25 cellular contexts compared by ENCODE assay signal in the genomic region with DNA sequence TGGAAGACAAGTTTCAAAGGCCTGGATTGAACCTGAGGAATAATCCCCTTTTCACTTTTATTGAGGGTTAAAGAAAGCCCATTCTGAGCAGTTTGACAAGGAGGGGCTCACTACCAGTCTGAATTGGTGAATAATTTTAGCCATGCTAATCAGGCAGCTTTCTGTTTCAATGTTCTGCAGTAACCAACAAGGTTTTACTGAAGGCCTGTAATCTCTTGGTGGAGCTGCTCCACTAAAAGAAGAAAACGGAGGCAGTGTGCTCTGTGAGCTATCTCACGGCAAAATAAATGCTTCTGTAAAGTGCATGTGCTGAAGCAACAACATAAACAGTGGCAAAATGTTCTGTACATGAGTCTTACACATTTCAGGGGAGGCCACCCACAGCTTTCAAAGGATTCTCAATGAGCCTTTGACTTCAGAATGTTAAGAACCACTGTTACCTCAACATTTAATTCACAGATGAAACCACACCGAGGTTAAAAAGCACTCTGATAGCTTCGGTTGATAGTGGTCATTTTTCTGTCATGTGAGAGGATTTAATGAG.
"Had no signal": no experiment of that assay in that cellular context is flagged by ENCODE, and none has a peak within 500 bp of the region (broad histone marks: within the 10 kb centered on the region; RNA-seq: fewer than 3 reads in every experiment).

No MANE protein-coding gene starts in this region.

- H3K27ac ChIP-seq: brain microvascular endothelial cell, gastroesophageal sphincter, heart left ventricle, right lobe of liver, skin epidermis, transverse colon, VCaP had no signal

- H3K4me3 Mint-ChIP-seq: activated CD4-positive, alpha-beta memory T cell treated with anti-CD3 and anti-CD28 coated beads, Interleukin-2, amount 10 ng/mL, durations not matched to agents 7 days and 5 days; activated CD4-positive, alpha-beta T cell treated with anti-CD3 and anti-CD28 coated beads, Interleukin-2, amount 10 ng/mL, durations not matched to agents 24 days and 14 days; activated naive CD4-positive, alpha-beta T cell treated with anti-CD3 and anti-CD28 coated beads, Interleukin-2, amount 10 ng/mL, durations not matched to agents 7 days and 5 days; activated T-cell treated with anti-CD3 and anti-CD28 coated beads, Interleukin-2, amount 50 U/mL, for 72 hours; immature natural killer cell; nephron progenitor cell; stimulated activated effector memory CD8-positive, alpha-beta T cell treated with anti-CD3 and anti-CD28 coated beads, Interleukin-12 subunit alpha, Interleukin-12 subunit beta, amount 100 ng/mL, for 72 hours; stimulated activated naive CD8-positive, alpha-beta T cell treated with anti-CD3 and anti-CD28 coated beads, Interleukin-15, amount 100 ng/mL, for 72 hours; T-cell; T-helper 2 cell treated with Interferon-gamma antibody and Interleukin-4, amounts not matched to agents 5 μg/mL and 100 μg/mL, for 36 hours had no signal

- H3K4me1 ChIP-seq: transverse colon had no signal

- DNase-seq: activated CD4-positive, alpha-beta memory T cell treated with anti-CD3 and anti-CD28 coated beads, Interleukin-2, amount 10 ng/mL, durations not matched to agents 7 days and 5 days; activated CD4-positive, alpha-beta T cell treated with anti-CD3 and anti-CD28 coated beads, Interleukin-2, amount 10 ng/mL, durations not matched to agents 24 days and 14 days; activated effector memory CD4-positive, alpha-beta T cell treated with anti-CD3 and anti-CD28 coated beads, Interleukin-2, amount 50 U/mL, for 16 hours; activated naive CD4-positive, alpha-beta T cell treated with anti-CD3 and anti-CD28 coated beads, Interleukin-2, amount 10 ng/mL, durations not matched to agents 7 days and 5 days; activated T-cell treated with anti-CD3 and anti-CD28 coated beads, Interleukin-2, amount 50 U/mL, for 72 hours; brain microvascular endothelial cell; caudate nucleus; effector memory CD4-positive, alpha-beta T cell; heart left ventricle; immature natural killer cell; nephron progenitor cell; occipital lobe; posterior cingulate gyrus; right lobe of liver; stimulated activated CD4-positive, alpha-beta T cell treated with anti-CD3 and anti-CD28 coated beads, Interleukin-2, amount 100 ng/mL, for 24 hours; stimulated activated naive CD8-positive, alpha-beta T cell treated with anti-CD3 and anti-CD28 coated beads, Interleukin-15, amount 100 ng/mL, for 72 hours; T-cell; transverse colon had no signal

- H3K36me3 ChIP-seq: brain microvascular endothelial cell, gastroesophageal sphincter, heart left ventricle, right lobe of liver, transverse colon had no signal

- H3K27me3 ChIP-seq: brain microvascular endothelial cell, gastroesophageal sphincter, heart left ventricle, right lobe of liver, transverse colon had no signal

- H3K27me3 Mint-ChIP-seq: activated CD4-positive, alpha-beta memory T cell treated with anti-CD3 and anti-CD28 coated beads, Interleukin-2, amount 10 ng/mL, durations not matched to agents 7 days and 5 days; activated CD4-positive, alpha-beta T cell treated with anti-CD3 and anti-CD28 coated beads, Interleukin-2, amount 10 ng/mL, durations not matched to agents 24 days and 14 days; activated naive CD4-positive, alpha-beta T cell treated with anti-CD3 and anti-CD28 coated beads, Interleukin-2, amount 10 ng/mL, durations not matched to agents 7 days and 5 days; stimulated activated naive CD8-positive, alpha-beta T cell treated with anti-CD3 and anti-CD28 coated beads, Interleukin-15, amount 100 ng/mL, for 72 hours had no signal

- H3K4me3 ChIP-seq: gastroesophageal sphincter, heart left ventricle, right lobe of liver, skin epidermis, transverse colon had no signal

- H3K4me1 Mint-ChIP-seq: activated CD4-positive, alpha-beta memory T cell treated with anti-CD3 and anti-CD28 coated beads, Interleukin-2, amount 10 ng/mL, durations not matched to agents 7 days and 5 days; activated CD4-positive, alpha-beta T cell treated with anti-CD3 and anti-CD28 coated beads, Interleukin-2, amount 10 ng/mL, durations not matched to agents 24 days and 14 days; activated naive CD4-positive, alpha-beta T cell treated with anti-CD3 and anti-CD28 coated beads, Interleukin-2, amount 10 ng/mL, durations not matched to agents 7 days and 5 days; immature natural killer cell; stimulated activated effector memory CD8-positive, alpha-beta T cell treated with anti-CD3 and anti-CD28 coated beads, Interleukin-12 subunit alpha, Interleukin-12 subunit beta, amount 100 ng/mL, for 72 hours; stimulated activated naive CD8-positive, alpha-beta T cell treated with anti-CD3 and anti-CD28 coated beads, Interleukin-15, amount 100 ng/mL, for 72 hours; T-cell had no signal

- H3K36me3 Mint-ChIP-seq: activated naive CD4-positive, alpha-beta T cell treated with anti-CD3 and anti-CD28 coated beads, Interleukin-2, amount 10 ng/mL, durations not matched to agents 7 days and 5 days; immature natural killer cell; stimulated activated effector memory CD8-positive, alpha-beta T cell treated with anti-CD3 and anti-CD28 coated beads, Interleukin-12 subunit alpha, Interleukin-12 subunit beta, amount 100 ng/mL, for 72 hours; T-cell had no signal

- H3K9me3 Mint-ChIP-seq: activated CD4-positive, alpha-beta memory T cell treated with anti-CD3 and anti-CD28 coated beads, Interleukin-2, amount 10 ng/mL, durations not matched to agents 7 days and 5 days; activated CD4-positive, alpha-beta T cell treated with anti-CD3 and anti-CD28 coated beads, Interleukin-2, amount 10 ng/mL, durations not matched to agents 24 days and 14 days; activated naive CD4-positive, alpha-beta T cell treated with anti-CD3 and anti-CD28 coated beads, Interleukin-2, amount 10 ng/mL, durations not matched to agents 7 days and 5 days; activated T-cell treated with anti-CD3 and anti-CD28 coated beads, Interleukin-2, amount 50 U/mL, for 72 hours; nephron progenitor cell; stimulated activated naive CD8-positive, alpha-beta T cell treated with anti-CD3 and anti-CD28 coated beads, Interleukin-15, amount 100 ng/mL, for 72 hours; T-helper 2 cell treated with Interferon-gamma antibody and Interleukin-4, amounts not matched to agents 5 μg/mL and 100 μg/mL, for 36 hours had no signal

- ATAC-seq: activated CD4-positive, CD25-positive, alpha-beta regulatory T cell treated with anti-CD3 and anti-CD28 coated beads, Interleukin-2, amount 50 U/mL, for 24 hours; activated T-cell treated with anti-CD3 and anti-CD28 coated beads, Interleukin-2, amount 50 U/mL, for 72 hours; esophagus mucosa; gastroesophageal sphincter; heart left ventricle; stimulated activated effector memory CD8-positive, alpha-beta T cell treated with anti-CD3 and anti-CD28 coated beads, Interleukin-12 subunit alpha, Interleukin-12 subunit beta, amount 100 ng/mL, for 72 hours; stimulated activated naive CD8-positive, alpha-beta T cell treated with anti-CD3 and anti-CD28 coated beads, Interleukin-15, amount 100 ng/mL, for 72 hours; T-cell had no signal

- H3K9me3 ChIP-seq: gastroesophageal sphincter, heart left ventricle, right lobe of liver, transverse colon had no signal

- H3K27ac Mint-ChIP-seq: activated CD4-positive, alpha-beta memory T cell treated with anti-CD3 and anti-CD28 coated beads, Interleukin-2, amount 10 ng/mL, durations not matched to agents 7 days and 5 days; activated CD4-positive, alpha-beta T cell treated with anti-CD3 and anti-CD28 coated beads, Interleukin-2, amount 10 ng/mL, durations not matched to agents 24 days and 14 days; activated naive CD4-positive, alpha-beta T cell treated with anti-CD3 and anti-CD28 coated beads, Interleukin-2, amount 10 ng/mL, durations not matched to agents 7 days and 5 days; activated T-cell treated with anti-CD3 and anti-CD28 coated beads, Interleukin-2, amount 50 U/mL, for 72 hours; immature natural killer cell; nephron progenitor cell; stimulated activated effector memory CD8-positive, alpha-beta T cell treated with anti-CD3 and anti-CD28 coated beads, Interleukin-12 subunit alpha, Interleukin-12 subunit beta, amount 100 ng/mL, for 72 hours; stimulated activated naive CD8-positive, alpha-beta T cell treated with anti-CD3 and anti-CD28 coated beads, Interleukin-15, amount 100 ng/mL, for 72 hours; T-cell; T-helper 2 cell treated with Interferon-gamma antibody and Interleukin-4, amounts not matched to agents 5 μg/mL and 100 μg/mL, for 36 hours had no signal
